8 cellular contexts compared by ENCODE assay signal in genomic region chr22:20549232-20549841, GRCh38. TPM values are rescaled to one million over a fixed set of nuclear protein-coding genes. Genes with fewer than 3 reads are reported as not detected.
DNase-seq lines count a peak whose midpoint lies in the region; ATAC-seq, FAIRE-seq and TF ChIP-seq lines count a peak whose summit lies in the region.

No MANE protein-coding gene starts in this region.

- H3K4me3 Mint-ChIP-seq in activated B cell treated with CpG ODN at 0.5 μM for 24 hours: peak overlapping the region; percentile 15
- H3K4me3 Mint-ChIP-seq in progenitor cell of endocrine pancreas (ENCODE audit: low read depth): no peak overlapping the region

- H3K4me3 ChIP-seq in mesendoderm (ENCODE audit: low read length): no peak overlapping the region

- H3K27me3 Mint-ChIP-seq in activated B cell treated with CpG ODN at 0.5 μM for 24 hours (no peaks in the 10 kb centered on the region), progenitor cell of endocrine pancreas (no peaks in the 10 kb centered on the region)

- no CpG with 5 or more reads among the region's 7 CpGs for WGBS in mesendoderm (ENCODE audit: extremely low coverage, insufficient coverage, low lambda C conversion rate)

- no peak overlapping the region for H2AK5ac ChIP-seq in mesendoderm (ENCODE audit: low read length)

- FAIRE-seq in GM19239 (lab: Jason Lieb, UNC): peak; percentile 44

- H3K36me3 Mint-ChIP-seq in activated B cell treated with CpG ODN at 0.5 μM for 24 hours (ENCODE audit: low read depth) (peaks cover 53% of the 10 kb centered on the region), progenitor cell of endocrine pancreas (ENCODE audit: insufficient read depth) (peaks cover 3% of the 10 kb centered on the region)

- CTCF ChIA-PET in activated B cell treated with CpG ODN at 0.5 μM for 24 hours (lab: Charles Lee): no interaction called here

- H3K9me3 Mint-ChIP-seq in activated B cell treated with CpG ODN at 0.5 μM for 24 hours: no peaks in the 10 kb centered on the region
- H3K9me3 Mint-ChIP-seq in progenitor cell of endocrine pancreas (ENCODE audit: low read depth): no peaks in the 10 kb centered on the region

- POLR2A ChIA-PET in activated B cell treated with CpG ODN at 0.5 μM for 24 hours (lab: Charles Lee): interaction anchor here (2.1 kb wide), 1 partner anchor 42 kb away, joined by 7 read pairs; the partner anchor contains the start of gene MED15

- no peak for TF ChIP-seq CTCF in activated B cell treated with CpG ODN at 0.5 μM for 24 hours (IDR thresholded peaks at IDR 0.05)
- TF ChIP-seq CTCF in progenitor cell of endocrine pancreas (IDR thresholded peaks at IDR 0.05; ENCODE audit: unreplicated experiment): no peak

- H3K79me1 ChIP-seq in mesendoderm (ENCODE audit: low read length): peaks cover 24% of the 10 kb centered on the region

- peaks cover 7% of the 10 kb centered on the region for H3K79me2 ChIP-seq in mesendoderm (ENCODE audit: control insufficient read depth, insufficient read depth, low read length)

- peaks cover 8% of the 10 kb centered on the region for H3K36me3 ChIP-seq in mesendoderm (ENCODE audit: control insufficient read depth, insufficient read depth, low read length)

- DNase-seq in GM19239 (ENCODE audit: insufficient read length, low spot score) (no peak), activated B cell treated with CpG ODN at 0.5 μM for 24 hours (no peak), progenitor cell of endocrine pancreas (ENCODE audit: low spot score, unreplicated experiment) (no peak), cerebellum (ENCODE audit: low spot score) (no peak), sciatic nerve (ENCODE audit: low spot score) (no peak), mesendoderm (no peak)
- DNase-seq in effector CD8-positive, alpha-beta T cell (lab: John Stamatoyannopoulos, UW): peak; percentile 43

- no peak overlapping the region for H2BK15ac ChIP-seq in mesendoderm (replicated peaks; ENCODE audit: low read depth)

- intact Hi-C loops in activated B cell treated with CpG ODN at 0.5 μM for 24 hours (cut with micrococcal nuclease) (no loop called here), sciatic nerve (cut with DNase I) (no loop called here)

- no peak overlapping the region for H4K8ac ChIP-seq in mesendoderm (ENCODE audit: low read depth, low read length)

- H3K18ac ChIP-seq in mesendoderm (ENCODE audit: low read length): no peak overlapping the region

- H3K4me2 ChIP-seq in mesendoderm (ENCODE audit: low read length): no peak overlapping the region

- H2BK120ac ChIP-seq in mesendoderm (ENCODE audit: low read depth, low read length): no peak overlapping the region

- no peak overlapping the region for H3K9ac ChIP-seq in mesendoderm (ENCODE audit: low read length)

- H3K4me1 Mint-ChIP-seq in activated B cell treated with CpG ODN at 0.5 μM for 24 hours (peaks cover 42% of the 10 kb centered on the region), progenitor cell of endocrine pancreas (ENCODE audit: low read depth) (peaks cover 13% of the 10 kb centered on the region)

- ATAC-seq in activated B cell treated with CpG ODN at 0.5 μM for 24 hours (ENCODE audit: low read depth) (no peak), HG02763 (IDR thresholded peaks at IDR 0.05; ENCODE audit: unreplicated experiment) (no peak), sciatic nerve (no peak)

- H3K23ac ChIP-seq in mesendoderm (ENCODE audit: low read length): no peak overlapping the region

- no peak overlapping the region for H3K4ac ChIP-seq in mesendoderm (ENCODE audit: low read depth, low read length)

- H3K27ac ChIP-seq in mesendoderm (ENCODE audit: low read depth, low read length): no peak overlapping the region

- no peaks in the 10 kb centered on the region for H3K27me3 ChIP-seq in mesendoderm (ENCODE audit: insufficient read depth, low read length, poor library complexity)

- H2BK5ac ChIP-seq in mesendoderm (ENCODE audit: low read length): no peak overlapping the region

- peak overlapping the region; percentile 90 for H3K27ac Mint-ChIP-seq in activated B cell treated with CpG ODN at 0.5 μM for 24 hours
- peak overlapping the region; percentile 14 for H3K27ac Mint-ChIP-seq in progenitor cell of endocrine pancreas

- no peak overlapping the region for H4K5ac ChIP-seq in mesendoderm (ENCODE audit: low read length)

- no peak overlapping the region for H3K56ac ChIP-seq in mesendoderm (ENCODE audit: low read length)

- no peaks in the 10 kb centered on the region for H3K4me1 ChIP-seq in mesendoderm (ENCODE audit: control insufficient read depth, low read depth, low read length)

RNA-seq across cellular contexts. Expression of gene MED15, which starts 41.9 kb away (rescaled TPM):
- total RNA-seq in activated B cell treated with CpG ODN at 0.5 μM for 24 hours (112 and 127 TPM in 2 replicates), progenitor cell of endocrine pancreas (77.8 and 78.0 TPM in 2 replicates), cerebellum (36.7 TPM), sciatic nerve (130 TPM)
- 33.8 TPM for polyA plus RNA-seq in mesendoderm (2013, experiment 1 of 2)
- polyA plus RNA-seq in mesendoderm (2013, experiment 2 of 2): 33.3 TPM

RNA-seq across cellular contexts. Expression of gene KLHL22, which starts 53.7 kb away (rescaled TPM):
- total RNA-seq in activated B cell treated with CpG ODN at 0.5 μM for 24 hours: 22.4 and 26.1 TPM in 2 replicates
- 47.3 and 51.6 TPM in 2 replicates for total RNA-seq in progenitor cell of endocrine pancreas
- total RNA-seq in cerebellum: 53.0 TPM
- total RNA-seq in sciatic nerve: 28.0 TPM
- polyA plus RNA-seq in mesendoderm (2013, experiment 1 of 2): 1.9 TPM
- 1.8 TPM for polyA plus RNA-seq in mesendoderm (2013, experiment 2 of 2)
